Comparison of ENCODE assay signal across 8 cellular contexts in genomic region chr14:68789002-68789797, GRCh38. TPM values are rescaled to one million over a fixed set of nuclear protein-coding genes. Genes with fewer than 3 reads are reported as not detected.
A peak's percentile ranks its signal among the peaks of the same experiment; 100 is the strongest.
DNase-seq lines count a peak whose midpoint lies in the region; ATAC-seq and TF ChIP-seq lines count a peak whose summit lies in the region.

No MANE protein-coding gene starts in this region.

- peaks cover 29% of the 10 kb centered on the region for H3K36me3 Mint-ChIP-seq in activated naive CD8-positive, alpha-beta T cell treated with anti-CD3 and anti-CD28 coated beads, Interleukin-2, amount 10 ng/mL, durations not matched to agents 7 days and 5 days

- intact Hi-C loops in upper lobe of right lung (cut with DNase I), result loop anchor here (10.0 kb wide), 1 partner anchor 544 kb away; no protein-coding TSS in a partner anchor

- ATAC-seq in DND-41 (ENCODE audit: insufficient read depth, low read depth), result no peak
- ATAC-seq in activated naive CD8-positive, alpha-beta T cell treated with anti-CD3 and anti-CD28 coated beads, Interleukin-2, amount 10 ng/mL, durations not matched to agents 7 days and 5 days (ENCODE audit: low read depth), result peak; percentile 37
- ATAC-seq in upper lobe of right lung, result peak; percentile 62
- no peak for ATAC-seq in GM21737 (IDR thresholded peaks at IDR 0.05; ENCODE audit: unreplicated experiment)

- H3K4me3 Mint-ChIP-seq in activated naive CD8-positive, alpha-beta T cell treated with anti-CD3 and anti-CD28 coated beads, Interleukin-2, amount 10 ng/mL, durations not matched to agents 7 days and 5 days, result peak overlapping the region; percentile 89

- H3K9me3 ChIP-seq in DND-41 (ENCODE audit: insufficient read depth, low read length, severe bottlenecking) (no peaks in the 10 kb centered on the region), SU-DHL-6 (ENCODE audit: insufficient read depth, low read length) (no peaks in the 10 kb centered on the region), cardiac muscle cell (ENCODE audit: low read depth) (no peaks in the 10 kb centered on the region), upper lobe of right lung (no peaks in the 10 kb centered on the region)

- peaks cover 16% of the 10 kb centered on the region for H4K20me1 ChIP-seq in DND-41 (ENCODE audit: insufficient read depth, low read length)
- H4K20me1 ChIP-seq in SU-DHL-6 (ENCODE audit: low read depth, low read length), result peaks cover 33% of the 10 kb centered on the region

- POLR2A ChIA-PET in activated naive CD8-positive, alpha-beta T cell treated with anti-CD3 and anti-CD28 coated beads, Interleukin-2, amount 10 ng/mL, durations not matched to agents 7 days and 5 days (lab: Charles Lee), result interaction anchor here (0.8 to 8.3 kb wide), 20 partner anchors 7 to 506 kb away, joined by 3 to 295 read pairs (median 4); no protein-coding TSS in a partner anchor

- H3K27me3 ChIP-seq in DND-41 (ENCODE audit: insufficient read depth, low read length, poor library complexity) (no peaks in the 10 kb centered on the region), SU-DHL-6 (ENCODE audit: low read length) (no peaks in the 10 kb centered on the region), cardiac muscle cell (no peaks in the 10 kb centered on the region), upper lobe of right lung (no peaks in the 10 kb centered on the region)

- no peak for TF ChIP-seq CTCF in DND-41 (IDR thresholded peaks at IDR 0.05; ENCODE audit: borderline replicate concordance, extremely low read depth, low read length, poor library complexity, severe bottlenecking)
- peak; percentile 67 for TF ChIP-seq CTCF in SU-DHL-6 (IDR thresholded peaks at IDR 0.05; ENCODE audit: insufficient read depth, low read length, poor library complexity, severe bottlenecking)
- TF ChIP-seq CTCF in cardiac muscle cell (IDR thresholded peaks at IDR 0.05; ENCODE audit: low read depth, low read length), result peak; percentile 69
- peak; percentile 75 for TF ChIP-seq CTCF in upper lobe of right lung (IDR thresholded peaks at IDR 0.05)

- peaks cover 85% of the 10 kb centered on the region for H3F3A ChIP-seq in SU-DHL-6 (ENCODE audit: insufficient read depth)

- H3K27ac ChIP-seq in DND-41 (ENCODE audit: low read length) (no peak overlapping the region), SU-DHL-6 (ENCODE audit: low read depth, low read length) (peak overlapping the region; percentile 98), cardiac muscle cell (peak overlapping the region; percentile 98), upper lobe of right lung (peak overlapping the region; percentile 100)

- H3K36me3 ChIP-seq in DND-41 (ENCODE audit: insufficient read depth, low read length) (peaks cover 20% of the 10 kb centered on the region), SU-DHL-6 (ENCODE audit: low read length) (peaks cover 46% of the 10 kb centered on the region), cardiac muscle cell (peaks cover 43% of the 10 kb centered on the region), upper lobe of right lung (peaks cover 37% of the 10 kb centered on the region)

- H3K27me3 Mint-ChIP-seq in activated naive CD8-positive, alpha-beta T cell treated with anti-CD3 and anti-CD28 coated beads, Interleukin-2, amount 10 ng/mL, durations not matched to agents 7 days and 5 days, result no peaks in the 10 kb centered on the region

- H3K4me2 ChIP-seq in DND-41 (ENCODE audit: insufficient read depth, low read length) (no peak overlapping the region), SU-DHL-6 (ENCODE audit: low read depth, low read length, poor library complexity, severe bottlenecking) (peak overlapping the region; percentile 98)

- H3K4me3 ChIP-seq in DND-41 (ENCODE audit: low read depth in 1 of 2, low read length in 2 of 2) (no peak overlapping the region), SU-DHL-6 (ENCODE audit: insufficient read depth, low read length, poor library complexity, severe bottlenecking) (peak overlapping the region; percentile 99), cardiac muscle cell (peak overlapping the region; percentile 77), upper lobe of right lung (peak overlapping the region; percentile 97)

- H2AFZ ChIP-seq in DND-41 (ENCODE audit: low read depth, low read length), result no peak overlapping the region
- H2AFZ ChIP-seq in SU-DHL-6 (ENCODE audit: low read depth, low read length, severe bottlenecking), result no peak overlapping the region

- peaks cover 58% of the 10 kb centered on the region for H3K4me1 Mint-ChIP-seq in activated naive CD8-positive, alpha-beta T cell treated with anti-CD3 and anti-CD28 coated beads, Interleukin-2, amount 10 ng/mL, durations not matched to agents 7 days and 5 days

- H3K27ac Mint-ChIP-seq in activated naive CD8-positive, alpha-beta T cell treated with anti-CD3 and anti-CD28 coated beads, Interleukin-2, amount 10 ng/mL, durations not matched to agents 7 days and 5 days, result peak overlapping the region; percentile 100

- H3K4me1 ChIP-seq in DND-41 (ENCODE audit: insufficient read depth, low read length) (peaks cover 35% of the 10 kb centered on the region), cardiac muscle cell (ENCODE audit: low read depth) (peaks cover 26% of the 10 kb centered on the region), upper lobe of right lung (peaks cover 28% of the 10 kb centered on the region)

- DNase-seq in DND-41 (peak; percentile 37), M059J (ENCODE audit: low read depth) (peak; percentile 46), cardiac muscle cell (ENCODE audit: low read depth in 1 of 2, low spot score in 1 of 2) (peak; percentile 64 to 82), pons (ENCODE audit: low spot score) (peak; percentile 80), upper lobe of right lung (peak; percentile 92)
- peak; percentile 86 for DNase-seq in activated naive CD8-positive, alpha-beta T cell treated with anti-CD3 and anti-CD28 coated beads, Interleukin-2, amount 10 ng/mL, durations not matched to agents 7 days and 5 days

- H3K79me2 ChIP-seq in DND-41 (ENCODE audit: insufficient read depth, low read length) (peaks cover 38% of the 10 kb centered on the region), SU-DHL-6 (ENCODE audit: insufficient read depth, low read length) (peaks cover 39% of the 10 kb centered on the region)

- H3K9me3 Mint-ChIP-seq in activated naive CD8-positive, alpha-beta T cell treated with anti-CD3 and anti-CD28 coated beads, Interleukin-2, amount 10 ng/mL, durations not matched to agents 7 days and 5 days, result no peaks in the 10 kb centered on the region

- no peaks in the 10 kb centered on the region for H3K9me2 ChIP-seq in SU-DHL-6 (replicated peaks; ENCODE audit: insufficient read depth, low read length)

- H3K9ac ChIP-seq in DND-41 (ENCODE audit: low read depth, low read length) (no peak overlapping the region), SU-DHL-6 (ENCODE audit: low read length) (peak overlapping the region; percentile 99)

RNA-seq across cellular contexts. Expression of gene ZFP36L1, which starts 3.7 kb away (rescaled TPM):
- 63.5 and 154 TPM in 2 replicates for total RNA-seq in M059J (2014; rRNA removed; shearing (Covaris generic))
- 100 to 1,000 TPM; 114 to 130 TPM for total RNA-seq in activated naive CD8-positive, alpha-beta T cell treated with anti-CD3 and anti-CD28 coated beads, Interleukin-2, amount 10 ng/mL, durations not matched to agents 7 days and 5 days
- total RNA-seq in cardiac muscle cell, result 822 and 1,327 TPM in 2 replicates
- 219 and 454 TPM in 2 replicates for polyA plus RNA-seq in cardiac muscle cell
- total RNA-seq in upper lobe of right lung, result 187 TPM

Comparison
In these comparisons a context has a peak if more than half of its experiments do, and no peak if none do; other contexts are left out.
1. ATAC-seq: peak in activated naive CD8-positive, alpha-beta T cell treated with anti-CD3 and anti-CD28 coated beads, Interleukin-2, amount 10 ng/mL, durations not matched to agents 7 days and 5 days (single experiment) and upper lobe of right lung (single experiment); none in DND-41 (single experiment) and GM21737 (single experiment).
2. DNase-seq: peak in every context shown above with its lines; median percentile 92 in upper lobe of right lung; 86 in activated naive CD8-positive, alpha-beta T cell treated with anti-CD3 and anti-CD28 coated beads, Interleukin-2, amount 10 ng/mL, durations not matched to agents 7 days and 5 days; 80 in pons; 73 in cardiac muscle cell; 46 in M059J; 37 in DND-41.
3. H3K4me3 ChIP-seq: peak in SU-DHL-6 (single experiment), cardiac muscle cell (single experiment) and upper lobe of right lung (single experiment); none in DND-41 (0 of 2).